ENCODE assay signal across 24 cellular contexts in the genomic region with DNA sequence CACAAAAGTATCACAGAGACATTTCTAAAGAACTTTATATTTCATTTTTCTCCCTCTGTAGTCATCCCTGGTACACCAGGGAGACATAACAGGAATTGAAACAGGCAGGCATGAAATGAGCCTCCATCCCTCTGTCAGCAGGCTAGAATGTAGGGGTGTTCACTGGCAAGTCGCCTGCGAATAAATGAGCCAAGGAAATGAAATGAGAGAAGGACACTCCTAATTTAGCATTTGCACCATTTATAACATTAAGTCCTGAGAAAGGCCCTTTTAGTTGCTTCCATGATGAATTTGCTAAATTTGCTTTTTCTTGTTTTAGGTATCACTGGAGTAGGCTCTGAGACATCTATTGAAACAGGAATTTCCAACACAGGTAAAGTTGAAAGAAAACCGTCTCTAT.
"Had no signal": no experiment of that assay in that cellular context is flagged by ENCODE, and none has a peak within 500 bp of the region (broad histone marks: within the 10 kb centered on the region; RNA-seq: fewer than 3 reads in every experiment).

No MANE protein-coding gene starts in this region.

- ATAC-seq: activated CD4-positive, alpha-beta T cell treated with anti-CD3 and anti-CD28 coated beads for 36 hours; activated CD8-positive, alpha-beta memory T cell treated with anti-CD3 and anti-CD28 coated beads, Interleukin-2, amount 10 ng/mL, durations not matched to agents 7 days and 5 days; activated CD8-positive, alpha-beta T cell treated with anti-CD3 and anti-CD28 coated beads, Interleukin-2, amount 10 ng/mL, durations not matched to agents 7 days and 5 days; activated naive CD8-positive, alpha-beta T cell treated with anti-CD3 and anti-CD28 coated beads, Interleukin-2, amount 50 U/mL, for 24 hours; body of pancreas; heart left ventricle had no signal

- DNase-seq: activated CD4-positive, alpha-beta memory T cell treated with anti-CD3 and anti-CD28 coated beads for 36 hours; activated CD4-positive, alpha-beta T cell treated with anti-CD3 and anti-CD28 coated beads for 36 hours; activated CD4-positive, alpha-beta T cell treated with anti-CD3 and anti-CD28 coated beads, Interleukin-2, amount 10 ng/mL, durations not matched to agents 24 days and 14 days; activated CD4-positive, CD25-positive, alpha-beta regulatory T cell; activated CD4-positive, CD25-positive, alpha-beta regulatory T cell treated with anti-CD3 and anti-CD28 coated beads, Interleukin-2, amount 50 U/mL, for 72 hours; activated CD8-positive, alpha-beta memory T cell treated with anti-CD3 and anti-CD28 coated beads, Interleukin-2, amount 10 ng/mL, durations not matched to agents 7 days and 5 days; activated CD8-positive, alpha-beta memory T cell treated with anti-CD3 and anti-CD28 coated beads, Interleukin-2, amount 50 U/mL, for 4 hours; activated CD8-positive, alpha-beta T cell treated with anti-CD3 and anti-CD28 coated beads, Interleukin-2, amount 10 ng/mL, durations not matched to agents 7 days and 5 days; activated effector memory CD4-positive, alpha-beta T cell treated with anti-CD3 and anti-CD28 coated beads, Interleukin-2, amount 50 U/mL, for 16 hours; activated naive CD4-positive, alpha-beta T cell treated with anti-CD3 and anti-CD28 coated beads for 36 hours; activated naive CD8-positive, alpha-beta T cell treated with anti-CD3 and anti-CD28 coated beads for 36 hours; activated naive CD8-positive, alpha-beta T cell treated with anti-CD3 and anti-CD28 coated beads, Interleukin-2, amount 50 U/mL, for 24 hours; activated T-cell treated with anti-CD3 and anti-CD28 coated beads, Interleukin-2, amount 50 U/mL, for 1 hour; activated T-cell treated with anti-CD3 and anti-CD28 coated beads, Interleukin-2, amount 50 U/mL, for 48 hours; adrenal gland; amygdala; aorta; body of pancreas; caudate nucleus; effector CD8-positive, alpha-beta T cell; foreskin fibroblast; glutamatergic neuron; heart left ventricle; T-helper 2 cell had no signal
